In genomic region chr22:36879775-36880174, GRCh38 we compare ENCODE assay signal across 19 cellular contexts. TPM values are rescaled to one million over a fixed set of nuclear protein-coding genes. Genes with fewer than 3 reads are reported as not detected.
DNase-seq lines count a peak whose midpoint lies in the region; ATAC-seq and TF ChIP-seq lines count a peak whose summit lies in the region.
"Had no signal": no experiment of that assay in that cellular context is flagged by ENCODE, and none has a peak within 500 bp of the region (broad histone marks: within the 10 kb centered on the region; RNA-seq: fewer than 3 reads in every experiment).

No MANE protein-coding gene starts in this region.

- H3K36me3 ChIP-seq in tibial artery: no peaks in the 10 kb centered on the region
- no peaks in the 10 kb centered on the region for H3K36me3 ChIP-seq in aorta (ENCODE audit: control insufficient read depth in 1 of 2, insufficient read depth in 2 of 2, low read length in 1 of 2)
- H3K36me3 ChIP-seq: BE2C had no signal

- TF ChIP-seq CTCF in AG10803 (conservative IDR thresholded peaks at IDR 0.05; ENCODE audit: low read length) (no peak), tibial artery (IDR thresholded peaks at IDR 0.05) (no peak)

- ATAC-seq in aorta (ENCODE audit: low FRiP score): no peak
- ATAC-seq: K562 had no signal

- H3K9me3 ChIP-seq in tibial artery: peaks cover 6 to 21% (median 20%) of the 10 kb centered on the region in 3 donors
- H3K9me3 ChIP-seq in aorta (ENCODE audit: control insufficient read depth, low read length): peaks cover 6% of the 10 kb centered on the region
- H3K9me3 ChIP-seq: BE2C had no signal

- 79 to 82% methylated on average over 7 of the region's 7 CpGs for WGBS in aorta, 2 donors

- intact Hi-C loops in tibial artery (cut with DNase I; ENCODE audit: low total_unique reads): no loop called here
- intact Hi-C loops in aorta (cut with DNase I): no loop called here

- DNase-seq in AG10803 (ENCODE audit: low read depth): peak; percentile 81
- DNase-seq in GM04504 (ENCODE audit: low read depth): peak; percentile 5
- peak; percentile 39 for DNase-seq in dedifferentiated amniotic fluid mesenchymal stem cell (ENCODE audit: extremely low spot score)
- peak; percentile 17 for DNase-seq in islet precursor cell
- DNase-seq in hypothalamus (lab: John Stamatoyannopoulos, UW): no peak
- no peak for DNase-seq in tibial artery
- no peak for DNase-seq in aorta
- no peak for DNase-seq in midbrain (lab: John Stamatoyannopoulos, UW)
- DNase-seq: BE2C; Caco-2; CD4-positive, alpha-beta T cell; DMS153; H7; NCI-H1105; NK-92 treated with Interleukin-12 subunit alpha and Interleukin-12 subunit beta, amount 100 ng/mL, for 24 hours; Right ventricle myocardium superior had no signal

- peaks cover 0 to under 1% (median 0%) of the 10 kb centered on the region in 4 donors for H3K4me1 ChIP-seq in tibial artery
- H3K4me1 ChIP-seq in aorta (ENCODE audit: control insufficient read depth in 1 of 2, insufficient read depth in 2 of 2, low read length in 2 of 2): no peaks in the 10 kb centered on the region
- H3K4me1 ChIP-seq: BE2C, Caco-2 had no signal

- H3K4me3 ChIP-seq in AG10803 (ENCODE audit: low read length) (no peak overlapping the region), tibial artery (no peak overlapping the region), aorta (ENCODE audit: low read length in 2 of 2) (no peak overlapping the region)
- H3K4me3 ChIP-seq: K562, SK-N-MC had no signal

- H3K27ac ChIP-seq in tibial artery (no peak overlapping the region), aorta (ENCODE audit: low read depth in 1 of 2, low read length in 2 of 2) (no peak overlapping the region)
- H3K27ac ChIP-seq: SK-N-MC had no signal

- H3K27me3 ChIP-seq in tibial artery (peaks cover 0 to 17% of the 10 kb centered on the region in 2 donors), aorta (ENCODE audit: control insufficient read depth in 1 of 2, insufficient read depth in 2 of 2, low read length in 1 of 2) (peaks cover 0 to 3% of the 10 kb centered on the region in 2 donors)

RNA-seq across cellular contexts. Expression of gene NCF4, which starts 19.0 kb away (rescaled TPM):
- 10 to 100 TPM; 22.9 to 42.4 TPM for total RNA-seq in aorta
- polyA plus RNA-seq in aorta: 10 to 100 TPM in 1 of 2 donors, 1 to 10 TPM in 1; 6.5 to 31.4 TPM
- total RNA-seq: Caco-2, H7, NCI-H460 had no signal

RNA-seq across cellular contexts. Expression of gene CSF2RB, which starts 33.7 kb away (rescaled TPM):
- 10 to 100 TPM in 1 of 2 donors, 1 to 10 TPM in 1; 7.0 to 17.6 TPM for total RNA-seq in aorta
- 1 to 10 TPM; 1.3 to 2.9 TPM for polyA plus RNA-seq in aorta
- total RNA-seq: Caco-2, H7, NCI-H460 had no signal

Comparison
In these comparisons a context has a peak if more than half of its experiments do, and no peak if none do; other contexts are left out.
1. DNase-seq: peak in AG10803 (single experiment), GM04504 (single experiment), dedifferentiated amniotic fluid mesenchymal stem cell (single experiment) and islet precursor cell (single experiment); none in hypothalamus (0 of 51), tibial artery (0 of 2), aorta (0 of 2) and midbrain (single experiment).